Comparison of ENCODE assay signal across 15 cellular contexts in genomic region chr3:114545196-114545595, GRCh38.
DNase-seq lines count a peak whose midpoint lies in the region; ATAC-seq, FAIRE-seq and TF ChIP-seq lines count a peak whose summit lies in the region.
"Had no signal": no experiment of that assay in that cellular context is flagged by ENCODE, and none has a peak within 500 bp of the region (broad histone marks: within the 10 kb centered on the region; RNA-seq: fewer than 3 reads in every experiment).

No MANE protein-coding gene starts in this region.

- H3K4me1 Mint-ChIP-seq in MCF 10A (ENCODE audit: insufficient read depth, unreplicated experiment) = peaks cover 12% of the 10 kb centered on the region
- H3K4me1 Mint-ChIP-seq in astrocyte (ENCODE audit: low read depth, unreplicated experiment) = no peaks in the 10 kb centered on the region
- H3K4me1 Mint-ChIP-seq in chondrocyte (ENCODE audit: low read depth) = peaks cover 11% of the 10 kb centered on the region

- no peak overlapping the region for H2AFZ ChIP-seq in astrocyte (ENCODE audit: low read depth, low read length)
- H2AFZ ChIP-seq in mesenchymal stem cell (ENCODE audit: low read depth, low read length) = no peak overlapping the region
- H2AFZ ChIP-seq: GM23248 had no signal

- no peak overlapping the region for H3K14ac ChIP-seq in mesenchymal stem cell (ENCODE audit: low read length in 2 of 2)

- CTCF ChIA-PET in MCF 10A (lab: Yijun Ruan, JAX) = no interaction called here

- no TSS peak for BruUV-seq in MCF 10A (replicated peaks; lab: Mats Ljungman, UMichigan)

- H3K27me3 Mint-ChIP-seq in MCF 10A (ENCODE audit: insufficient read depth, unreplicated experiment) (no peaks in the 10 kb centered on the region), astrocyte (ENCODE audit: low read depth, unreplicated experiment) (no peaks in the 10 kb centered on the region), chondrocyte (ENCODE audit: low read depth) (no peaks in the 10 kb centered on the region)
- H3K27me3 Mint-ChIP-seq: CD4-positive, CD25-positive, alpha-beta regulatory T cell; IgD-negative memory B cell had no signal

- no peak overlapping the region for H2BK12ac ChIP-seq in mesenchymal stem cell (ENCODE audit: low read length in 2 of 2)

- H4K91ac ChIP-seq in mesenchymal stem cell (ENCODE audit: low read length) = no peak overlapping the region

- H3K27ac Mint-ChIP-seq in MCF 10A (ENCODE audit: low read depth, unreplicated experiment) (peak overlapping the region; percentile 30), astrocyte (ENCODE audit: unreplicated experiment) (no peak overlapping the region), chondrocyte (ENCODE audit: unreplicated experiment) (no peak overlapping the region)
- H3K27ac Mint-ChIP-seq: CD4-positive, CD25-positive, alpha-beta regulatory T cell had no signal

- no peaks in the 10 kb centered on the region for H3K79me2 ChIP-seq in astrocyte (ENCODE audit: insufficient read depth, low read length)

- no peaks in the 10 kb centered on the region for H4K20me1 ChIP-seq in astrocyte (ENCODE audit: insufficient read depth, low read length)
- H4K20me1 ChIP-seq: BLaER1 treated with 17β-estradiol and CSF1 and Interleukin-3, amounts not matched to agents 10 nM and 100 nM had no signal

- H3K36me3 Mint-ChIP-seq in MCF 10A (ENCODE audit: insufficient read depth, unreplicated experiment) (no peaks in the 10 kb centered on the region), astrocyte (ENCODE audit: low read depth, unreplicated experiment) (peaks cover 3% of the 10 kb centered on the region), chondrocyte (ENCODE audit: low read depth) (no peaks in the 10 kb centered on the region)

- no peak overlapping the region for H3K4ac ChIP-seq in mesenchymal stem cell (ENCODE audit: low read depth in 1 of 2, low read length in 2 of 2)

- H3K18ac ChIP-seq in mesenchymal stem cell (ENCODE audit: low read depth in 1 of 2, low read length in 2 of 2) = no peak overlapping the region

- intact Hi-C loops in MCF 10A (cut with micrococcal nuclease) (no loop called here), breast epithelium (cut with DNase I; ENCODE audit: low total_unique reads) (no loop called here), left cardiac atrium (cut with DNase I) (no loop called here)

- POLR2A ChIA-PET in MCF 10A (lab: Yijun Ruan, JAX) = no interaction called here

- 92% methylated on average over 1 of the region's 1 CpG for WGBS in mesenchymal stem cell

- H3K4me3 ChIP-seq in breast epithelium (no peak overlapping the region), astrocyte (ENCODE audit: insufficient read depth, low read depth, low read length) (no peak overlapping the region), mesenchymal stem cell (ENCODE audit: insufficient read depth in 1 of 2, low read depth in 1 of 2, low read length in 2 of 2) (no peak overlapping the region)
- H3K4me3 ChIP-seq: BLaER1 treated with 17β-estradiol and CSF1 and Interleukin-3, amounts not matched to agents 10 nM and 100 nM; GM12878; GM23248 had no signal

- H2AK5ac ChIP-seq in mesenchymal stem cell (ENCODE audit: low read length, severe bottlenecking) = peak overlapping the region; percentile 23

- H3K36me3 ChIP-seq in breast epithelium (no peaks in the 10 kb centered on the region), astrocyte (ENCODE audit: insufficient read depth, low read length) (no peaks in the 10 kb centered on the region), mesenchymal stem cell (ENCODE audit: control insufficient read depth in 1 of 2, insufficient read depth in 2 of 2, low read depth in 1 of 2, low read length in 2 of 2) (peaks cover 0 to 5% of the 10 kb centered on the region in 2 experiments)
- H3K36me3 ChIP-seq: BLaER1 treated with 17β-estradiol and CSF1 and Interleukin-3, amounts not matched to agents 10 nM and 100 nM had no signal

- no peak overlapping the region for H4K8ac ChIP-seq in mesenchymal stem cell (ENCODE audit: low read length)

- H3K27me3 ChIP-seq in breast epithelium (no peaks in the 10 kb centered on the region), astrocyte (ENCODE audit: insufficient read depth, low read length) (no peaks in the 10 kb centered on the region), mesenchymal stem cell (ENCODE audit: control insufficient read depth in 1 of 2, insufficient read depth in 1 of 2, low read length in 2 of 2) (no peaks in the 10 kb centered on the region)
- H3K27me3 ChIP-seq: BLaER1 treated with 17β-estradiol and CSF1 and Interleukin-3, amounts not matched to agents 10 nM and 100 nM had no signal

- H2BK120ac ChIP-seq in mesenchymal stem cell (ENCODE audit: low read depth, low read length) = no peak overlapping the region

- H3K27ac ChIP-seq in breast epithelium (no peak overlapping the region), astrocyte (ENCODE audit: low read depth, low read length) (no peak overlapping the region), mesenchymal stem cell (ENCODE audit: low read length, poor library complexity, severe bottlenecking) (peak overlapping the region; percentile 8)
- H3K27ac ChIP-seq: 22Rv1; BLaER1 treated with 17β-estradiol and CSF1 and Interleukin-3, amounts not matched to agents 10 nM and 100 nM; GM23248 had no signal

- TF ChIP-seq POLR2A in breast epithelium (IDR thresholded peaks at IDR 0.05) = no peak

- no peak overlapping the region for H3K9ac ChIP-seq in astrocyte (ENCODE audit: low read length)
- H3K9ac ChIP-seq in mesenchymal stem cell (ENCODE audit: low read length) = no peak overlapping the region
- H3K9ac ChIP-seq: BLaER1 treated with 17β-estradiol and CSF1 and Interleukin-3, amounts not matched to agents 10 nM and 100 nM; GM23248 had no signal

- H3K4me3 Mint-ChIP-seq in MCF 10A (ENCODE audit: unreplicated experiment) (no peak overlapping the region), astrocyte (ENCODE audit: unreplicated experiment) (no peak overlapping the region), chondrocyte (ENCODE audit: unreplicated experiment) (no peak overlapping the region)
- H3K4me3 Mint-ChIP-seq: CD4-positive, CD25-positive, alpha-beta regulatory T cell; IgD-negative memory B cell had no signal

- peaks cover 22% of the 10 kb centered on the region for H3K79me1 ChIP-seq in mesenchymal stem cell (replicated peaks; ENCODE audit: low read length, poor library complexity, severe bottlenecking)

- no peak overlapping the region for H2BK15ac ChIP-seq in mesenchymal stem cell (ENCODE audit: low read depth, poor library complexity, severe bottlenecking)

- no peak for TF ChIP-seq CTCF in MCF 10A (IDR thresholded peaks at IDR 0.05; ENCODE audit: unreplicated experiment)
- TF ChIP-seq CTCF in breast epithelium (IDR thresholded peaks at IDR 0.05) = no peak
- no peak for TF ChIP-seq CTCF in astrocyte (IDR thresholded peaks at IDR 0.05; ENCODE audit: insufficient read depth, low read depth, low read length)
- TF ChIP-seq CTCF in chondrocyte (IDR thresholded peaks at IDR 0.05) = no peak

- H2BK5ac ChIP-seq in mesenchymal stem cell (ENCODE audit: low read depth, low read length, poor library complexity, severe bottlenecking) = no peak overlapping the region

- FAIRE-seq in astrocyte (lab: Jason Lieb, UNC) = no peak
- FAIRE-seq: GM12878, GM18507 had no signal

- DNase-seq in MCF 10A (ENCODE audit: unreplicated experiment) (no peak), breast epithelium (ENCODE audit: low spot score in 2 of 2) (no peak), astrocyte (ENCODE audit: low read depth) (no peak), mesenchymal stem cell (no peak), left cardiac atrium (no peak), chondrocyte (ENCODE audit: low spot score) (no peak), midbrain (lab: John Stamatoyannopoulos, UW) (no peak)
- DNase-seq: CD4-positive, CD25-positive, alpha-beta regulatory T cell; DMS 273 treated with DMSO at 0.1 percent for 48 hours had no signal

- H3K4me1 ChIP-seq in breast epithelium = no peaks in the 10 kb centered on the region
- peaks cover 6% of the 10 kb centered on the region for H3K4me1 ChIP-seq in astrocyte (ENCODE audit: insufficient read depth, low read length)
- no peaks in the 10 kb centered on the region for H3K4me1 ChIP-seq in mesenchymal stem cell (ENCODE audit: control insufficient read depth, insufficient read depth, low read depth, low read length)
- H3K4me1 ChIP-seq: BLaER1 treated with 17β-estradiol and CSF1 and Interleukin-3, amounts not matched to agents 10 nM and 100 nM had no signal

- peaks cover 7% of the 10 kb centered on the region for H3K9me3 Mint-ChIP-seq in MCF 10A (ENCODE audit: unreplicated experiment)
- H3K9me3 Mint-ChIP-seq in astrocyte (ENCODE audit: unreplicated experiment) = no peaks in the 10 kb centered on the region
- no peaks in the 10 kb centered on the region for H3K9me3 Mint-ChIP-seq in chondrocyte (ENCODE audit: low read depth)
- H3K9me3 Mint-ChIP-seq: IgD-negative memory B cell had no signal

- H3K9me3 ChIP-seq in breast epithelium (no peaks in the 10 kb centered on the region), astrocyte (ENCODE audit: insufficient read depth, low read depth, low read length) (no peaks in the 10 kb centered on the region), mesenchymal stem cell (ENCODE audit: control insufficient read depth, low read length) (no peaks in the 10 kb centered on the region)
- H3K9me3 ChIP-seq: BLaER1 treated with 17β-estradiol and CSF1 and Interleukin-3, amounts not matched to agents 10 nM and 100 nM had no signal

- H3K23ac ChIP-seq in mesenchymal stem cell (ENCODE audit: low read length in 2 of 2) = no peak overlapping the region

- no peak for ATAC-seq in left cardiac atrium
- ATAC-seq: GM12878 had no signal

- H3K4me2 ChIP-seq in astrocyte (ENCODE audit: low read length) (peak overlapping the region; percentile 8), mesenchymal stem cell (ENCODE audit: low read length, poor library complexity, severe bottlenecking) (no peak overlapping the region)
- H3K4me2 ChIP-seq: BLaER1 treated with 17β-estradiol and CSF1 and Interleukin-3, amounts not matched to agents 10 nM and 100 nM had no signal
